8 cellular contexts compared by ENCODE assay signal in the genomic region with DNA sequence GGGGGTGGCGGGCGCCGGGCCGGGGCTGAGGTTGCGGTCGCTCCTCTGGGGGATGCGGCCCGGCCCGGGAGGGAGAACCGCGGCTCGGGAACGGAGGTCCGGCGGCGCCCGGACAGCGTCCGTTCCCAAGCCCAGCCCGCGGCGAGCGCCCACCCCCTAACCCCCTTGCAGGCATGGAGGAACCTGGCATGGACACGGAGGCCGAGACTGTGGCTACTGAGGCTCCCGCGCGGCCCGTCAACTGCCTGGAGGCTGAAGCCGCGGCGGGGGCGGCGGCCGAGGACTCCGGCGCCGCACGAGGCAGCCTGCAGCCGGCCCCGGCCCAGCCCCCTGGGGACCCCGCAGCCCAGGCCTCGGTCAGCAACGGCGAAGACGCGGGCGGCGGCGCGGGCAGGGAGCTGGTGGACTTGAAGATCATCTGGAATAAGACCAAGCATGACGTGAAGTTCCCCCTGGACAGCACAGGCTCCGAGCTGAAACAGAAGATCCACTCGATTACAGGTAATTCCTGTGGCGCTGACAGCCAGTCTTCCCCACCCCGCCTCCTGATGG. TPM values are rescaled to one million over a fixed set of nuclear protein-coding genes. Genes with fewer than 3 reads are reported as not detected.
DNase-seq lines count a peak whose midpoint lies in the region; ATAC-seq, FAIRE-seq and TF ChIP-seq lines count a peak whose summit lies in the region.

No MANE protein-coding gene starts in this region.

- TF ChIP-seq CTCF in fibroblast of pulmonary artery (IDR thresholded peaks at IDR 0.05; ENCODE audit: low read length, missing control alignments): no peak

- H3K27me3 ChIP-seq in neuron (ENCODE audit: insufficient read depth, low read length): no peaks in the 10 kb centered on the region

- DNase-seq in DMS53 (lab: John Stamatoyannopoulos, UW): peak; percentile 46
- DNase-seq in DMS53 treated with DMSO at 0.1 percent for 48 hours (lab: John Stamatoyannopoulos, UW; ENCODE audit: unreplicated experiment): no peak
- peak; percentile 34 for DNase-seq in activated CD8-positive, alpha-beta T cell treated with anti-CD3 and anti-CD28 coated beads, Interleukin-2, amount 10 ng/mL, durations not matched to agents 7 days and 5 days
- DNase-seq in fibroblast of pulmonary artery (ENCODE audit: low read depth): peak; percentile 33
- no peak for DNase-seq in urothelium cell line (ENCODE audit: low spot score)
- DNase-seq in HPDE6-E6E7 (ENCODE audit: extremely low spot score): no peak

- H3K27me3 Mint-ChIP-seq in activated CD8-positive, alpha-beta T cell treated with anti-CD3 and anti-CD28 coated beads, Interleukin-2, amount 10 ng/mL, durations not matched to agents 7 days and 5 days (ENCODE audit: low read depth): no peaks in the 10 kb centered on the region

- no peak for FAIRE-seq in urothelium cell line (lab: Jason Lieb, UNC)

- peak overlapping the region; percentile 95 for H3K4me3 Mint-ChIP-seq in activated CD8-positive, alpha-beta T cell treated with anti-CD3 and anti-CD28 coated beads, Interleukin-2, amount 10 ng/mL, durations not matched to agents 7 days and 5 days

- POLR2A ChIA-PET in activated CD8-positive, alpha-beta T cell treated with anti-CD3 and anti-CD28 coated beads, Interleukin-2, amount 10 ng/mL, durations not matched to agents 7 days and 5 days (lab: Charles Lee): interaction anchor here (0.6 to 1.5 kb wide), 7 partner anchors 24 to 122 kb away, joined by 3 to 4 read pairs (median 3); partner anchors contain the start of genes GGA2 and NDUFAB1

- no peaks in the 10 kb centered on the region for H3K9me3 Mint-ChIP-seq in activated CD8-positive, alpha-beta T cell treated with anti-CD3 and anti-CD28 coated beads, Interleukin-2, amount 10 ng/mL, durations not matched to agents 7 days and 5 days (ENCODE audit: insufficient read depth)

- peaks cover 10% of the 10 kb centered on the region for H3K4me1 ChIP-seq in neuron (ENCODE audit: insufficient read depth, low read length)

- peak overlapping the region; percentile 94 for H3K27ac Mint-ChIP-seq in activated CD8-positive, alpha-beta T cell treated with anti-CD3 and anti-CD28 coated beads, Interleukin-2, amount 10 ng/mL, durations not matched to agents 7 days and 5 days

- CTCF ChIA-PET in activated CD8-positive, alpha-beta T cell treated with anti-CD3 and anti-CD28 coated beads, Interleukin-2, amount 10 ng/mL, durations not matched to agents 7 days and 5 days (lab: Charles Lee): interaction anchor here (1.0 to 2.4 kb wide), 6 partner anchors 18 to 122 kb away, joined by 3 to 12 read pairs (median 4); no protein-coding TSS in a partner anchor

- peak; percentile 10 for ATAC-seq in HG03442 (IDR thresholded peaks at IDR 0.05; ENCODE audit: unreplicated experiment)
- no peak for ATAC-seq in activated CD8-positive, alpha-beta T cell treated with anti-CD3 and anti-CD28 coated beads, Interleukin-2, amount 10 ng/mL, durations not matched to agents 7 days and 5 days

- peaks cover 42% of the 10 kb centered on the region for H3K36me3 ChIP-seq in neuron (ENCODE audit: insufficient read depth, low read length)

- no peaks in the 10 kb centered on the region for H3K9me3 ChIP-seq in neuron (ENCODE audit: low read length)

- H3K36me3 Mint-ChIP-seq in activated CD8-positive, alpha-beta T cell treated with anti-CD3 and anti-CD28 coated beads, Interleukin-2, amount 10 ng/mL, durations not matched to agents 7 days and 5 days (ENCODE audit: low read depth): peaks cover 28% of the 10 kb centered on the region

- peaks cover 35% of the 10 kb centered on the region for H3K4me1 Mint-ChIP-seq in activated CD8-positive, alpha-beta T cell treated with anti-CD3 and anti-CD28 coated beads, Interleukin-2, amount 10 ng/mL, durations not matched to agents 7 days and 5 days (ENCODE audit: low read depth)

- H3K4me3 ChIP-seq in fibroblast of pulmonary artery (replicated peaks; ENCODE audit: low read depth, low read length): peak overlapping the region; percentile 89
- peak overlapping the region; percentile 77 for H3K4me3 ChIP-seq in neuron (ENCODE audit: low read length)

- H2AFZ ChIP-seq in neuron (ENCODE audit: low read depth, low read length): peak overlapping the region; percentile 66

RNA-seq across cellular contexts. Expression of gene UBFD1, which starts 0.3 kb away (rescaled TPM):
- total RNA-seq in activated CD8-positive, alpha-beta T cell treated with anti-CD3 and anti-CD28 coated beads, Interleukin-2, amount 10 ng/mL, durations not matched to agents 7 days and 5 days: 10 to 100 TPM; 40.2 to 46.3 TPM

RNA-seq across cellular contexts. Expression of gene EARS2, which starts 0.7 kb away (rescaled TPM):
- 10 to 100 TPM; 16.3 to 16.4 TPM for total RNA-seq in activated CD8-positive, alpha-beta T cell treated with anti-CD3 and anti-CD28 coated beads, Interleukin-2, amount 10 ng/mL, durations not matched to agents 7 days and 5 days

RNA-seq across cellular contexts. Expression of gene NDUFAB1, which starts 38.3 kb away (rescaled TPM):
- 100 to 1,000 TPM; 100 to 105 TPM for total RNA-seq in activated CD8-positive, alpha-beta T cell treated with anti-CD3 and anti-CD28 coated beads, Interleukin-2, amount 10 ng/mL, durations not matched to agents 7 days and 5 days

RNA-seq across cellular contexts. Expression of gene GGA2, which starts 47.6 kb away (rescaled TPM):
- total RNA-seq in activated CD8-positive, alpha-beta T cell treated with anti-CD3 and anti-CD28 coated beads, Interleukin-2, amount 10 ng/mL, durations not matched to agents 7 days and 5 days: 100 to 1,000 TPM; 111 to 118 TPM

Comparison
In these comparisons a context has a peak if more than half of its experiments do, and no peak if none do; other contexts are left out.
1. DNase-seq: peak in DMS53 (single experiment), activated CD8-positive, alpha-beta T cell treated with anti-CD3 and anti-CD28 coated beads, Interleukin-2, amount 10 ng/mL, durations not matched to agents 7 days and 5 days (single experiment) and fibroblast of pulmonary artery (single experiment); none in DMS53 treated with DMSO at 0.1 percent for 48 hours (single experiment), urothelium cell line (single experiment) and HPDE6-E6E7 (single experiment).